ENCODE assay signal across 1 cellular context in genomic region chr5:96024683-96025475, GRCh38.
TF ChIP-seq lines count a peak whose summit lies in the region.

No MANE protein-coding gene starts in this region.

TF ChIP-seq in GM23338, 12 proteins besides CTCF, POLR2A, EP300 and RAD21:
- TF ChIP-seq EZH2 (IDR thresholded peaks at IDR 0.05; ENCODE audit: low read depth, unreplicated experiment) (no peak), STAT1 (IDR thresholded peaks at IDR 0.05; ENCODE audit: unreplicated experiment) (no peak), NANOG (IDR thresholded peaks at IDR 0.05; ENCODE audit: borderline replicate concordance) (no peak), POLR2AphosphoS5 (IDR thresholded peaks at IDR 0.05; ENCODE audit: low read depth) (no peak), JUNB (IDR thresholded peaks at IDR 0.05; ENCODE audit: unreplicated experiment) (no peak), ZNF331 (CRISPR knock-in tag; IDR thresholded peaks at IDR 0.05; ENCODE audit: low read depth) (no peak), ZNF114 (CRISPR knock-in tag; IDR thresholded peaks at IDR 0.05) (no peak), CREB1 (CRISPR knock-in tag; IDR thresholded peaks at IDR 0.05; ENCODE audit: low read depth) (no peak), ZNF462 (CRISPR knock-in tag; IDR thresholded peaks at IDR 0.05) (no peak), ETS1 (IDR thresholded peaks at IDR 0.05) (no peak), EZH2phosphoT487 (IDR thresholded peaks at IDR 0.05; ENCODE audit: unreplicated experiment) (no peak), REST (IDR thresholded peaks at IDR 0.05; ENCODE audit: unreplicated experiment) (no peak)
